In the genomic region with DNA sequence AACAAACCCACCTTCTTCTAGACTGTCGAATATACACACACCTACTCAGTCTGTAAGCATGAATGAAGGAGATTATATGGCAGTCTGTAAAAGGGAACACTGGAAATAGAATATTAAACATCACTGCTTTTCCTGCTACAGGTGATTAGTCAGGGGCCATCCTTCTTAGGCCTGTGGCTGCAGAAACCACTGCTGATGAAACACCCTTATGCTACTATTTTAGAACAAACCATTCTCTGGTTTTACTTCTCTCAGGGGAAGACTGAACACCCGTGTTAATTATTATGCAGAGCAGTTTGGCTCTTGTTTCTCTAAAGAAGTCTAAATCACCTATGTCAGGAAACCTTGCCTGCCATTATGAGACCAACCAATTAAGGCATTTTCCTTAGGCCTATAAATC, we compare ENCODE assay signal across 11 cellular contexts.
DNase-seq lines count a peak whose midpoint lies in the region; ATAC-seq and TF ChIP-seq lines count a peak whose summit lies in the region.
"Had no signal": no experiment of that assay in that cellular context is flagged by ENCODE, and none has a peak within 500 bp of the region (broad histone marks: within the 10 kb centered on the region; RNA-seq: fewer than 3 reads in every experiment).

No MANE protein-coding gene starts in this region.

- no peak for DNase-seq in activated CD8-positive, alpha-beta memory T cell treated with anti-CD3 and anti-CD28 coated beads, Interleukin-2, amount 10 ng/mL, durations not matched to agents 7 days and 5 days
- DNase-seq in activated CD8-positive, alpha-beta memory T cell treated with anti-CD3 and anti-CD28 coated beads, Interleukin-2, amount 50 U/mL, for 4 hours: no peak
- DNase-seq in NCI-H774 (lab: John Stamatoyannopoulos, UW): no peak
- no peak for DNase-seq in activated gamma-delta T cell treated with Interleukin-2 at 50 U/mL for 16 hours
- no peak for DNase-seq in GOT3 (lab: John Stamatoyannopoulos, UW)
- DNase-seq: lower lobe of right lung, T-helper 9 cell had no signal

- peaks cover 26% of the 10 kb centered on the region for H3K4me1 Mint-ChIP-seq in activated CD8-positive, alpha-beta memory T cell treated with anti-CD3 and anti-CD28 coated beads, Interleukin-2, amount 10 ng/mL, durations not matched to agents 7 days and 5 days
- H3K4me1 Mint-ChIP-seq in stimulated activated memory B cell treated with anti-CD40 and anti-IgM and Interleukin-4, amounts not matched to agents 10 μg/mL and 1 μg/mL and 100 μg/mL, for 72 hours: peaks cover 19% of the 10 kb centered on the region

- H3K4me3 Mint-ChIP-seq in activated CD8-positive, alpha-beta memory T cell treated with anti-CD3 and anti-CD28 coated beads, Interleukin-2, amount 10 ng/mL, durations not matched to agents 7 days and 5 days: no peak overlapping the region
- H3K4me3 Mint-ChIP-seq in stimulated activated memory B cell treated with anti-CD40 and anti-IgM and Interleukin-4, amounts not matched to agents 10 μg/mL and 1 μg/mL and 100 μg/mL, for 72 hours: no peak overlapping the region

- CTCF ChIA-PET in activated CD8-positive, alpha-beta memory T cell treated with anti-CD3 and anti-CD28 coated beads, Interleukin-2, amount 10 ng/mL, durations not matched to agents 7 days and 5 days (lab: Charles Lee): no interaction called here

- peak overlapping the region; percentile 5; the same call in 1 of the 2 replicates for H2AFZ ChIP-seq in KMS-11 (ENCODE audit: low read depth)

- H3K4me3 ChIP-seq in KMS-11 (IDR thresholded peaks at IDR 0.05; ENCODE audit: insufficient read depth, low read depth, low read length): no peak overlapping the region
- H3K4me3 ChIP-seq: lower lobe of right lung had no signal

- no peaks in the 10 kb centered on the region for H3K27me3 ChIP-seq in KMS-11 (ENCODE audit: insufficient read depth, low read depth)

- H3K27ac ChIP-seq in KMS-11: peak overlapping the region; percentile 32; the same call in 1 of the 2 replicates
- H3K27ac ChIP-seq: lower lobe of right lung had no signal

- no peaks in the 10 kb centered on the region for H3K36me3 ChIP-seq in KMS-11 (ENCODE audit: insufficient read depth)
- H3K36me3 ChIP-seq: lower lobe of right lung had no signal

- peaks cover 37% of the 10 kb centered on the region for H3K4me1 ChIP-seq in KMS-11 (ENCODE audit: low read depth, poor library complexity, severe bottlenecking)

- peak overlapping the region; percentile 45 for H3K4me2 ChIP-seq in KMS-11

- H3K27me3 Mint-ChIP-seq in activated CD8-positive, alpha-beta memory T cell treated with anti-CD3 and anti-CD28 coated beads, Interleukin-2, amount 10 ng/mL, durations not matched to agents 7 days and 5 days: no peaks in the 10 kb centered on the region
- H3K27me3 Mint-ChIP-seq in stimulated activated memory B cell treated with anti-CD40 and anti-IgM and Interleukin-4, amounts not matched to agents 10 μg/mL and 1 μg/mL and 100 μg/mL, for 72 hours: no peaks in the 10 kb centered on the region

- no peak overlapping the region for H3K9ac ChIP-seq in KMS-11

- no peaks in the 10 kb centered on the region for H4K20me1 ChIP-seq in KMS-11 (ENCODE audit: insufficient read depth)

- no peaks in the 10 kb centered on the region for H3K79me2 ChIP-seq in KMS-11 (ENCODE audit: insufficient read depth, low read depth)

- TF ChIP-seq CTCF in KMS-11 (conservative IDR thresholded peaks at IDR 0.05; ENCODE audit: low read depth, low read length): no peak

- peaks cover 33% of the 10 kb centered on the region for H3K36me3 Mint-ChIP-seq in activated CD8-positive, alpha-beta memory T cell treated with anti-CD3 and anti-CD28 coated beads, Interleukin-2, amount 10 ng/mL, durations not matched to agents 7 days and 5 days
- peaks cover 7% of the 10 kb centered on the region for H3K36me3 Mint-ChIP-seq in stimulated activated memory B cell treated with anti-CD40 and anti-IgM and Interleukin-4, amounts not matched to agents 10 μg/mL and 1 μg/mL and 100 μg/mL, for 72 hours

- H3K9me3 Mint-ChIP-seq in activated CD8-positive, alpha-beta memory T cell treated with anti-CD3 and anti-CD28 coated beads, Interleukin-2, amount 10 ng/mL, durations not matched to agents 7 days and 5 days (ENCODE audit: low read depth): peaks cover 17% of the 10 kb centered on the region
- H3K9me3 Mint-ChIP-seq in stimulated activated memory B cell treated with anti-CD40 and anti-IgM and Interleukin-4, amounts not matched to agents 10 μg/mL and 1 μg/mL and 100 μg/mL, for 72 hours: peaks cover 7% of the 10 kb centered on the region

- no peak for ATAC-seq in activated CD8-positive, alpha-beta memory T cell treated with anti-CD3 and anti-CD28 coated beads, Interleukin-2, amount 10 ng/mL, durations not matched to agents 7 days and 5 days
- ATAC-seq in HG02759 (IDR thresholded peaks at IDR 0.05; ENCODE audit: unreplicated experiment): peak; percentile 81
- peak; percentile 85 for ATAC-seq in stimulated activated memory B cell treated with anti-CD40 and anti-IgM and Interleukin-4, amounts not matched to agents 10 μg/mL and 1 μg/mL and 100 μg/mL, for 72 hours
- ATAC-seq: esophagus mucosa, lower lobe of right lung had no signal

- H3K27ac Mint-ChIP-seq in activated CD8-positive, alpha-beta memory T cell treated with anti-CD3 and anti-CD28 coated beads, Interleukin-2, amount 10 ng/mL, durations not matched to agents 7 days and 5 days: peak overlapping the region; percentile 53
- peak overlapping the region; percentile 50 for H3K27ac Mint-ChIP-seq in stimulated activated memory B cell treated with anti-CD40 and anti-IgM and Interleukin-4, amounts not matched to agents 10 μg/mL and 1 μg/mL and 100 μg/mL, for 72 hours
